ENCODE assay signal across 9 cellular contexts in genomic region chr1:36863061-36863460, GRCh38.
"Had no signal": no experiment of that assay in that cellular context is flagged by ENCODE, and none has a peak within 500 bp of the region (broad histone marks: within the 10 kb centered on the region; RNA-seq: fewer than 3 reads in every experiment).

No MANE protein-coding gene starts in this region.

- H3K4me1 ChIP-seq: HAP-1 had no signal

- DNase-seq: GM23248, GOT3, H7, H9, HCEC 1CT, HFFc6 had no signal

- H3K36me3 ChIP-seq: HAP-1 had no signal

- H3K4me3 ChIP-seq: GM23248, GM23338, HAP-1 had no signal

- H3K9me3 ChIP-seq: HAP-1 had no signal

- ATAC-seq: GM23338, HCT116 had no signal

- H3K27ac ChIP-seq: GM23248 had no signal
